In the genomic region with DNA sequence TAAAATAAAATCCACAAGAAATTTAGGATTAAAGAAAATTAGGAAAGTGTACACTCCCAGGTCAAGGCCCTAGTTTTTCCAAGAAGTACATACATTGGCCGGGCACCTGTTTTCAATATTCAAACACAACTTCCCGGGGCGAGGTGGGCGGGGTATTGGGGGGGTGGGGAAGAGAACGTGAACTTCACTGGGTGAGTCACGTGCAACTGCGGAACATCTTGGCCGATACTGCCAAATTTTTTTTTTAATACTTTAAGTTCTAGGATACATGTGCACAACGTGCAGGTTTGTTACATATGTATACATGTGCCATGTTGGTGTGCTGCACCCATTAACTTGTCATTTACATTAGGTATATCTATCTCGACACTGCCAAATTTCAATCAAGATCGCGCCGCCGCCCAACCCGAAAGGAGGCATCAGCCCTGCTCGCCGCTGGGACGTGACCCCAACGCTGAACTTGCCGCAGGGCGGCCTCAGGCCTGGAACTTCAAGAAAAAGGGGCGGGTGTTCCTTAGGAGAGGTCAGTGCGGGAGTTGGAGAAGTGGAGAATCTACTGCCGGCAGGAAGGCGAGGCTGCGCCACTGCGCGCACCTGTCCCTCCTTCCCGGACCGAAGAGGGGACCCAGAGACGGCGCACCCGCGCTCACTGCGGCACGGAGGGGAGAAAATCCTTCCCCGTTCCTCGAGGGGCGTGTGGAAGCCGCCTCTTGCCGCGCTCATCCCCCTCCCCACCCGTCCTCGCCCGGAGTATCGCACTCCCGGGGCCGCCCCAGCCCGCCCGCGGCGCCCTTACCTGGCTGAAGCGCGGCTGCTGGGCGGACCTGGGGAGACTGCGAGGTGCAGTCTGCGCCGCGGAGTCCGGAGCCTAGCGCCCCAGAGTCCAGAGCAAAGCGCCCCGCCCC, we compare ENCODE assay signal across 8 cellular contexts. TPM values are rescaled to one million over a fixed set of nuclear protein-coding genes. Genes with fewer than 3 reads are reported as not detected.
DNase-seq lines count a peak whose midpoint lies in the region; ATAC-seq and TF ChIP-seq lines count a peak whose summit lies in the region.

A gene (minus strand): TSS at position 883 of the 905 bp plus-strand sequence. CDS start 41,224 bp downstream, outside the sequence.

- WGBS in liver = 1% methylated on average over 61 of the region's 63 CpGs

- peak; percentile 77 for DNase-seq in ELR (ENCODE audit: low read depth)
- peak in 73 of 76 experiments; percentile 14 to 83 (median 57) for DNase-seq in HUDEP-2 (lab: John Stamatoyannopoulos, UW; ENCODE audit: unreplicated experiment in 76 of 76)
- DNase-seq in T-helper 17 cell = peak in 1 of 3 donors; percentile 19
- peak in 2 of 3 donors; percentile 12 to 18 for DNase-seq in stimulated activated CD4-positive, alpha-beta T cell treated with anti-CD3 and anti-CD28 coated beads, TNF-alpha, amount 100 ng/mL, for 48 hours (ENCODE audit: low read depth in 3 of 3)
- no peak for DNase-seq in GM03348 (ENCODE audit: low spot score)

- peaks cover 0 to 32% (median under 1%) of the 10 kb centered on the region in 4 donors for H3K4me1 ChIP-seq in liver (ENCODE audit: control insufficient read depth in 4 of 4, insufficient read depth in 4 of 4, low read length in 3 of 4)

- H3K27ac Mint-ChIP-seq in T-helper 17 cell = peak within 1 kb of the TSS; percentile 56

- H3K36me3 ChIP-seq in liver (ENCODE audit: control insufficient read depth in 4 of 4, insufficient read depth in 3 of 4, low read depth in 1 of 4, low read length in 3 of 4) = no peaks in the 10 kb centered on the region

- TF ChIP-seq CTCF in liver (IDR thresholded peaks at IDR 0.05; ENCODE audit: low read depth, low read length, missing input control) = no peak

- H3K27me3 Mint-ChIP-seq in T-helper 17 cell = peaks cover 7% of the 10 kb centered on the region

- H3K27me3 ChIP-seq in liver (ENCODE audit: control insufficient read depth in 4 of 4, insufficient read depth in 4 of 4, low read length in 3 of 4) = no peaks in the 10 kb centered on the region

- no peaks in the 10 kb centered on the region for H3K36me3 Mint-ChIP-seq in T-helper 17 cell (ENCODE audit: low read depth)

- no peaks in the 10 kb centered on the region for H3K9me3 ChIP-seq in T-helper 17 cell (ENCODE audit: control insufficient read depth, low read length, poor library complexity, severe bottlenecking)
- no peaks in the 10 kb centered on the region for H3K9me3 ChIP-seq in liver (ENCODE audit: control insufficient read depth in 4 of 4, low read length in 3 of 4)

- peaks cover 4% of the 10 kb centered on the region for H3K4me1 Mint-ChIP-seq in T-helper 17 cell

- H3K27ac ChIP-seq in cingulate gyrus (ENCODE audit: low read depth, low read length) = peak within 1 kb of the TSS; percentile 2
- H3K27ac ChIP-seq in liver (ENCODE audit: low read depth in 1 of 2, low read length in 2 of 2) = peak within 1 kb of the TSS; percentile 86 to 90

- peak within 1 kb of the TSS; percentile 69 to 88 for H3K9ac ChIP-seq in liver (ENCODE audit: low read depth in 1 of 2, low read length in 2 of 2)

- H3K4me3 ChIP-seq in liver (ENCODE audit: low read depth in 1 of 3, low read length in 3 of 3) = peak within 1 kb of the TSS; percentile 68 to 97 (median 91)

- TF ChIP-seq RAD21 in liver (IDR thresholded peaks at IDR 0.05) = no peak

- ATAC-seq in GM21423 (IDR thresholded peaks at IDR 0.05; ENCODE audit: unreplicated experiment) (peak; percentile 16), T-helper 17 cell (peak; percentile 41)

- H3K4me3 Mint-ChIP-seq in T-helper 17 cell = peak within 1 kb of the TSS; percentile 95

TF ChIP-seq in liver, 16 proteins besides CTCF, POLR2A, EP300 and RAD21:
- TF ChIP-seq HNF4G (IDR thresholded peaks at IDR 0.05) (peak; percentile 6), FOXA2 (IDR thresholded peaks at IDR 0.05) (no peak), SP1 (IDR thresholded peaks at IDR 0.05) (no peak), HNF4A (conservative IDR thresholded peaks at IDR 0.05) (peak in 1 of 2 donors; percentile 74), RXRA (IDR thresholded peaks at IDR 0.05) (peak; percentile 25 to 55), FOXA1 (IDR thresholded peaks at IDR 0.05) (no peak), TAF1 (conservative IDR thresholded peaks at IDR 0.05) (no peak), YY1 (IDR thresholded peaks at IDR 0.05) (no peak), EGR1 (IDR thresholded peaks at IDR 0.05; ENCODE audit: low read depth in 2 of 2) (no peak), NR2F2 (IDR thresholded peaks at IDR 0.05) (no peak), JUND (IDR thresholded peaks at IDR 0.05) (no peak), GABPA (IDR thresholded peaks at IDR 0.05 in 1 of 2, conservative IDR thresholded peaks at IDR 0.05 in 1 of 2) (no peak)
- TF ChIP-seq, protein P1, sequence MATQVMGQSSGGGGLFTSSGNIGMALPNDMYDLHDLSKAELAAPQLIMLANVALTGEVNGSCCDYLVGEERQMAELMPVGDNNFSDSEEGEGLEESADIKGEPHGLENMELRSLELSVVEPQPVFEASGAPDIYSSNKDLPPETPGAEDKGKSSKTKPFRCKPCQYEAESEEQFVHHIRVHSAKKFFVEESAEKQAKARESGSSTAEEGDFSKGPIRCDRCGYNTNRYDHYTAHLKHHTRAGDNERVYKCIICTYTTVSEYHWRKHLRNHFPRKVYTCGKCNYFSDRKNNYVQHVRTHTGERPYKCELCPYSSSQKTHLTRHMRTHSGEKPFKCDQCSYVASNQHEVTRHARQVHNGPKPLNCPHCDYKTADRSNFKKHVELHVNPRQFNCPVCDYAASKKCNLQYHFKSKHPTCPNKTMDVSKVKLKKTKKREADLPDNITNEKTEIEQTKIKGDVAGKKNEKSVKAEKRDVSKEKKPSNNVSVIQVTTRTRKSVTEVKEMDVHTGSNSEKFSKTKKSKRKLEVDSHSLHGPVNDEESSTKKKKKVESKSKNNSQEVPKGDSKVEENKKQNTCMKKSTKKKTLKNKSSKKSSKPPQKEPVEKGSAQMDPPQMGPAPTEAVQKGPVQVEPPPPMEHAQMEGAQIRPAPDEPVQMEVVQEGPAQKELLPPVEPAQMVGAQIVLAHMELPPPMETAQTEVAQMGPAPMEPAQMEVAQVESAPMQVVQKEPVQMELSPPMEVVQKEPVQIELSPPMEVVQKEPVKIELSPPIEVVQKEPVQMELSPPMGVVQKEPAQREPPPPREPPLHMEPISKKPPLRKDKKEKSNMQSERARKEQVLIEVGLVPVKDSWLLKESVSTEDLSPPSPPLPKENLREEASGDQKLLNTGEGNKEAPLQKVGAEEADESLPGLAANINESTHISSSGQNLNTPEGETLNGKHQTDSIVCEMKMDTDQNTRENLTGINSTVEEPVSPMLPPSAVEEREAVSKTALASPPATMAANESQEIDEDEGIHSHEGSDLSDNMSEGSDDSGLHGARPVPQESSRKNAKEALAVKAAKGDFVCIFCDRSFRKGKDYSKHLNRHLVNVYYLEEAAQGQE (IDR thresholded peaks at IDR 0.05) = peak; percentile 39
- TF ChIP-seq, protein P2, sequence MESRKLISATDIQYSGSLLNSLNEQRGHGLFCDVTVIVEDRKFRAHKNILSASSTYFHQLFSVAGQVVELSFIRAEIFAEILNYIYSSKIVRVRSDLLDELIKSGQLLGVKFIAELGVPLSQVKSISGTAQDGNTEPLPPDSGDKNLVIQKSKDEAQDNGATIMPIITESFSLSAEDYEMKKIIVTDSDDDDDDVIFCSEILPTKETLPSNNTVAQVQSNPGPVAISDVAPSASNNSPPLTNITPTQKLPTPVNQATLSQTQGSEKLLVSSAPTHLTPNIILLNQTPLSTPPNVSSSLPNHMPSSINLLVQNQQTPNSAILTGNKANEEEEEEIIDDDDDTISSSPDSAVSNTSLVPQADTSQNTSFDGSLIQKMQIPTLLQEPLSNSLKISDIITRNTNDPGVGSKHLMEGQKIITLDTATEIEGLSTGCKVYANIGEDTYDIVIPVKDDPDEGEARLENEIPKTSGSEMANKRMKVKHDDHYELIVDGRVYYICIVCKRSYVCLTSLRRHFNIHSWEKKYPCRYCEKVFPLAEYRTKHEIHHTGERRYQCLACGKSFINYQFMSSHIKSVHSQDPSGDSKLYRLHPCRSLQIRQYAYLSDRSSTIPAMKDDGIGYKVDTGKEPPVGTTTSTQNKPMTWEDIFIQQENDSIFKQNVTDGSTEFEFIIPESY (IDR thresholded peaks at IDR 0.05) = no peak
- TF ChIP-seq, protein P3, sequence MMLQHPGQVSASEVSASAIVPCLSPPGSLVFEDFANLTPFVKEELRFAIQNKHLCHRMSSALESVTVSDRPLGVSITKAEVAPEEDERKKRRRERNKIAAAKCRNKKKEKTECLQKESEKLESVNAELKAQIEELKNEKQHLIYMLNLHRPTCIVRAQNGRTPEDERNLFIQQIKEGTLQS (IDR thresholded peaks at IDR 0.05) = no peak
- TF ChIP-seq, protein P4, sequence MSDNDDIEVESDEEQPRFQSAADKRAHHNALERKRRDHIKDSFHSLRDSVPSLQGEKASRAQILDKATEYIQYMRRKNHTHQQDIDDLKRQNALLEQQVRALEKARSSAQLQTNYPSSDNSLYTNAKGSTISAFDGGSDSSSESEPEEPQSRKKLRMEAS (IDR thresholded peaks at IDR 0.05) = no peak

RNA-seq across cellular contexts. Expression of the gene that starts here (rescaled TPM):
- 1 to 10 TPM; 2.3 to 2.4 TPM for total RNA-seq in T-helper 17 cell
- total RNA-seq in liver = 1 to 10 TPM; 2.0 to 4.7 TPM
- polyA plus RNA-seq in liver = 1 to 10 TPM; 1.1 to 1.9 TPM
